In genomic region chr20:35020108-35021031, GRCh38 we compare ENCODE assay signal across 13 cellular contexts.
A peak's percentile ranks its signal among the peaks of the same experiment; 100 is the strongest.
DNase-seq lines count a peak whose midpoint lies in the region; ATAC-seq lines count a peak whose summit lies in the region.
"Had no signal": no experiment of that assay in that cellular context is flagged by ENCODE, and none has a peak within 500 bp of the region (broad histone marks: within the 10 kb centered on the region; RNA-seq: fewer than 3 reads in every experiment).

No MANE protein-coding gene starts in this region.

- intact Hi-C loops in left cardiac atrium (cut with DNase I) (no loop called here), sciatic nerve (cut with DNase I) (no loop called here)

- peak overlapping the region; percentile 10 for H3K27ac Mint-ChIP-seq in activated CD4-positive, alpha-beta T cell treated with anti-CD3 and anti-CD28 coated beads, Interleukin-2, amount 10 ng/mL, durations not matched to agents 7 days and 5 days
- H3K27ac Mint-ChIP-seq in activated CD8-positive, alpha-beta memory T cell treated with anti-CD3 and anti-CD28 coated beads, Interleukin-2, amount 10 ng/mL, durations not matched to agents 7 days and 5 days = peak overlapping the region; percentile 8
- no peak overlapping the region for H3K27ac Mint-ChIP-seq in natural killer cell treated with Interleukin-12 subunit alpha and Interleukin-12 subunit beta and Interleukin-15 and Interleukin-18, amount 100 ng/mL, for 72 hours
- H3K27ac Mint-ChIP-seq: activated B cell treated with CpG ODN at 0.5 μM for 24 hours; activated T-helper 2 cell treated with anti-CD3 and anti-CD28 coated beads, Interferon-gamma antibody, Interleukin-2, Interleukin-4, amounts not matched to agents 10 μg/mL and 5 μg/mL and 100 μg/mL, durations not matched to agents 14 hours and 24 hours and 36 hours had no signal

- H3K4me3 Mint-ChIP-seq in activated CD4-positive, alpha-beta T cell treated with anti-CD3 and anti-CD28 coated beads, Interleukin-2, amount 10 ng/mL, durations not matched to agents 7 days and 5 days = no peak overlapping the region
- no peak overlapping the region for H3K4me3 Mint-ChIP-seq in activated CD8-positive, alpha-beta memory T cell treated with anti-CD3 and anti-CD28 coated beads, Interleukin-2, amount 10 ng/mL, durations not matched to agents 7 days and 5 days
- no peak overlapping the region for H3K4me3 Mint-ChIP-seq in natural killer cell treated with Interleukin-12 subunit alpha and Interleukin-12 subunit beta and Interleukin-15 and Interleukin-18, amount 100 ng/mL, for 72 hours
- H3K4me3 Mint-ChIP-seq: activated B cell treated with CpG ODN at 0.5 μM for 24 hours, naive B cell had no signal

- no peaks in the 10 kb centered on the region for H3K9me3 Mint-ChIP-seq in activated CD4-positive, alpha-beta T cell treated with anti-CD3 and anti-CD28 coated beads, Interleukin-2, amount 10 ng/mL, durations not matched to agents 7 days and 5 days
- H3K9me3 Mint-ChIP-seq in activated CD8-positive, alpha-beta memory T cell treated with anti-CD3 and anti-CD28 coated beads, Interleukin-2, amount 10 ng/mL, durations not matched to agents 7 days and 5 days (ENCODE audit: low read depth) = no peaks in the 10 kb centered on the region
- H3K9me3 Mint-ChIP-seq in natural killer cell treated with Interleukin-12 subunit alpha and Interleukin-12 subunit beta and Interleukin-15 and Interleukin-18, amount 100 ng/mL, for 72 hours = no peaks in the 10 kb centered on the region
- H3K9me3 Mint-ChIP-seq: activated B cell treated with CpG ODN at 0.5 μM for 24 hours; activated T-helper 2 cell treated with anti-CD3 and anti-CD28 coated beads, Interferon-gamma antibody, Interleukin-2, Interleukin-4, amounts not matched to agents 10 μg/mL and 5 μg/mL and 100 μg/mL, durations not matched to agents 14 hours and 24 hours and 36 hours; naive B cell had no signal

- H3K4me1 Mint-ChIP-seq in activated CD4-positive, alpha-beta T cell treated with anti-CD3 and anti-CD28 coated beads, Interleukin-2, amount 10 ng/mL, durations not matched to agents 7 days and 5 days = no peaks in the 10 kb centered on the region
- H3K4me1 Mint-ChIP-seq in activated CD8-positive, alpha-beta memory T cell treated with anti-CD3 and anti-CD28 coated beads, Interleukin-2, amount 10 ng/mL, durations not matched to agents 7 days and 5 days = no peaks in the 10 kb centered on the region
- peaks cover 4 to 5% of the 10 kb centered on the region in 2 donors for H3K4me1 Mint-ChIP-seq in natural killer cell treated with Interleukin-12 subunit alpha and Interleukin-12 subunit beta and Interleukin-15 and Interleukin-18, amount 100 ng/mL, for 72 hours (ENCODE audit: low read depth in 2 of 2)
- H3K4me1 Mint-ChIP-seq: naive B cell had no signal

- no peak for DNase-seq in activated CD4-positive, alpha-beta T cell treated with anti-CD3 and anti-CD28 coated beads, Interleukin-2, amount 10 ng/mL, durations not matched to agents 7 days and 5 days
- DNase-seq in activated CD4-positive, alpha-beta T cell treated with anti-CD3 and anti-CD28 coated beads, Interleukin-2, amount 50 U/mL, for 1 hour = no peak
- DNase-seq in activated CD8-positive, alpha-beta memory T cell treated with anti-CD3 and anti-CD28 coated beads, Interleukin-2, amount 10 ng/mL, durations not matched to agents 7 days and 5 days = no peak
- no peak for DNase-seq in left cardiac atrium
- DNase-seq in sciatic nerve (ENCODE audit: low spot score) = peak; percentile 42
- no peak for DNase-seq in GM19238 (ENCODE audit: insufficient read length, low spot score)
- no peak for DNase-seq in ecto neural progenitor cell (ENCODE audit: low spot score)
- no peak for DNase-seq in natural killer cell treated with Interleukin-12 subunit alpha and Interleukin-12 subunit beta and Interleukin-15 and Interleukin-18, amount 100 ng/mL, for 72 hours (ENCODE audit: low spot score)
- DNase-seq: activated B cell treated with CpG ODN at 0.5 μM for 24 hours, naive B cell, NCI-H1436, NCI-H526 treated with DMSO at 0.1 percent for 48 hours had no signal

- H3K36me3 Mint-ChIP-seq in activated CD4-positive, alpha-beta T cell treated with anti-CD3 and anti-CD28 coated beads, Interleukin-2, amount 10 ng/mL, durations not matched to agents 7 days and 5 days (ENCODE audit: low read depth) = peaks cover 25% of the 10 kb centered on the region
- peaks cover 31% of the 10 kb centered on the region for H3K36me3 Mint-ChIP-seq in activated CD8-positive, alpha-beta memory T cell treated with anti-CD3 and anti-CD28 coated beads, Interleukin-2, amount 10 ng/mL, durations not matched to agents 7 days and 5 days
- peaks cover 12% of the 10 kb centered on the region for H3K36me3 Mint-ChIP-seq in natural killer cell treated with Interleukin-12 subunit alpha and Interleukin-12 subunit beta and Interleukin-15 and Interleukin-18, amount 100 ng/mL, for 72 hours

- no peaks in the 10 kb centered on the region for H3K27me3 Mint-ChIP-seq in activated CD4-positive, alpha-beta T cell treated with anti-CD3 and anti-CD28 coated beads, Interleukin-2, amount 10 ng/mL, durations not matched to agents 7 days and 5 days
- no peaks in the 10 kb centered on the region for H3K27me3 Mint-ChIP-seq in activated CD8-positive, alpha-beta memory T cell treated with anti-CD3 and anti-CD28 coated beads, Interleukin-2, amount 10 ng/mL, durations not matched to agents 7 days and 5 days
- H3K27me3 Mint-ChIP-seq in natural killer cell treated with Interleukin-12 subunit alpha and Interleukin-12 subunit beta and Interleukin-15 and Interleukin-18, amount 100 ng/mL, for 72 hours = no peaks in the 10 kb centered on the region
- H3K27me3 Mint-ChIP-seq: activated B cell treated with CpG ODN at 0.5 μM for 24 hours, naive B cell had no signal

- ATAC-seq in activated CD8-positive, alpha-beta memory T cell treated with anti-CD3 and anti-CD28 coated beads, Interleukin-2, amount 10 ng/mL, durations not matched to agents 7 days and 5 days = no peak
- ATAC-seq in left cardiac atrium (peak; percentile 8 to 21), sciatic nerve (no peak)
- no peak for ATAC-seq in natural killer cell treated with Interleukin-12 subunit alpha and Interleukin-12 subunit beta and Interleukin-15 and Interleukin-18, amount 100 ng/mL, for 72 hours

- POLR2A ChIA-PET in activated CD4-positive, alpha-beta T cell treated with anti-CD3 and anti-CD28 coated beads, Interleukin-2, amount 10 ng/mL, durations not matched to agents 7 days and 5 days (lab: Charles Lee) = no interaction called here

- CTCF ChIA-PET in activated CD4-positive, alpha-beta T cell treated with anti-CD3 and anti-CD28 coated beads, Interleukin-2, amount 10 ng/mL, durations not matched to agents 7 days and 5 days (lab: Charles Lee) = interaction anchor here (0.9 kb wide), 1 partner anchor 21 kb away, joined by 3 read pairs; no protein-coding TSS in a partner anchor
- CTCF ChIA-PET in activated CD8-positive, alpha-beta memory T cell treated with anti-CD3 and anti-CD28 coated beads, Interleukin-2, amount 10 ng/mL, durations not matched to agents 7 days and 5 days (lab: Charles Lee) = no interaction called here

Comparison
In these comparisons a context has a peak if more than half of its experiments do, and no peak if none do; other contexts are left out.
1. H3K27ac Mint-ChIP-seq: peak in activated CD4-positive, alpha-beta T cell treated with anti-CD3 and anti-CD28 coated beads, Interleukin-2, amount 10 ng/mL, durations not matched to agents 7 days and 5 days (single experiment) and activated CD8-positive, alpha-beta memory T cell treated with anti-CD3 and anti-CD28 coated beads, Interleukin-2, amount 10 ng/mL, durations not matched to agents 7 days and 5 days (single experiment); none in natural killer cell treated with Interleukin-12 subunit alpha and Interleukin-12 subunit beta and Interleukin-15 and Interleukin-18, amount 100 ng/mL, for 72 hours (0 of 2).
2. ATAC-seq: peak in left cardiac atrium (2 of 2); none in activated CD8-positive, alpha-beta memory T cell treated with anti-CD3 and anti-CD28 coated beads, Interleukin-2, amount 10 ng/mL, durations not matched to agents 7 days and 5 days (single experiment), sciatic nerve (single experiment) and natural killer cell treated with Interleukin-12 subunit alpha and Interleukin-12 subunit beta and Interleukin-15 and Interleukin-18, amount 100 ng/mL, for 72 hours (0 of 2).